1 cellular context compared by ENCODE assay signal in genomic region chr16:31354394-31355291, GRCh38.
A peak's percentile ranks its signal among the peaks of the same experiment; 100 is the strongest.
TF ChIP-seq lines count a peak whose summit lies in the region.

Gene ITGAX (plus strand): TSS chr16:31355176. CDS start chr16:31355255, 79 bp downstream.

TF ChIP-seq in HEK293, 187 proteins besides CTCF, POLR2A, EP300 and RAD21 (continued from another document):
- TF ChIP-seq KLF17 (tag by site-specific recombination; IDR thresholded peaks at IDR 0.05) (peak; percentile 34; the same call in 1 of the 2 replicates), KLF16 (tag by site-specific recombination; IDR thresholded peaks at IDR 0.05) (no peak), ZSCAN4 (tag by site-specific recombination; IDR thresholded peaks at IDR 0.05) (no peak), BCL6B (tag by site-specific recombination; IDR thresholded peaks at IDR 0.05) (0 out of 2 replicates have a peak, but pooled peaks have one; percentile 19)
TF ChIP-seq in HEK293: peak in this region for 15.
